In the genomic region with DNA sequence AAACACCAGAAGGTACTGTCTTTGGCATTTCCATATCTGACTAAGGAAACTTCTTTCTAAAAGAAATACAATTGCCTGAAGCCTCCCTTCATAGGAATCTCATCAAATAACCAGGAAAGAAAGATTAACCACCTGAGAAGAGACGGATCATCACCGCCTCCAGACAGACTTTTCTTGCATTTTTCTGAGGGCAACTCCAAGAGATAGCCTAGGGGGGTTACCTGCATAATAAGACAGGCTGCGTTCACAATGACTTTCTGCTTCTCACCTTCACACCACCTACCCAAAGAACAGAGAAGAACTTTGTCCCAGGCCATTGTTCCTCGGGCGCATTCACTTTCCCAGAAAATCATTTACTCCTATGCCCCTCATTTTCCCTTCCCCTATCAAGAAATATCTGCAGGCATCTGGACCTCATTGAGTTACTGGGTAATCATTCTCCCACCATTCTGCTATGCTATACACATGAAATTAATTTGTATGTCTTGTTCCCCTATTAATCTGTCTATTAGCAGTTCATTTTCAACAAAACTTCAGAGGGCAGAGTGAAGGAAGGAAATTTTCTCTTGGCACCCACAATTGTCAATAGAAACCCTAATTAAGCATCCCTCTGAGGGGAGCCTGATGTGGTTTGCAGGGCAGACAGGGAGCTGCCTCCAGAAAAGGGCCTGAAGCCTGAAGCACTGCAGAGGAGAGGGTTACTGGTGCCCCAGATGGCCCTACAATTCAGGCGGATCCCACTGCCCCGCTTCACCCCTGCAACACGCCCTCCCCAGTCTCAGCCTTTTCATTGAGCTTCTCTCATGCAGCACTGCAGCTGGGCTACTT, we compare ENCODE assay signal across 26 cellular contexts. TPM values are rescaled to one million over a fixed set of nuclear protein-coding genes. Genes with fewer than 3 reads are reported as not detected.
"Had no signal": no experiment of that assay in that cellular context is flagged by ENCODE, and none has a peak within 500 bp of the region (broad histone marks: within the 10 kb centered on the region; RNA-seq: fewer than 3 reads in every experiment).

No MANE protein-coding gene starts in this region.

- H3K4me3 ChIP-seq: ascending aorta, cardiac muscle cell, K562 had no signal

- H3K9me3 ChIP-seq: ascending aorta had no signal

- H3K4me3 Mint-ChIP-seq: activated CD4-positive, alpha-beta T cell treated with anti-CD3 and anti-CD28 coated beads, Interleukin-2, amount 10 ng/mL, durations not matched to agents 24 days and 14 days; activated CD8-positive, alpha-beta T cell treated with anti-CD3 and anti-CD28 coated beads, Interleukin-2, amount 10 ng/mL, durations not matched to agents 7 days and 5 days; activated naive CD4-positive, alpha-beta T cell treated with anti-CD3 and anti-CD28 coated beads, Interleukin-2, amount 50 U/mL, for 24 hours; activated naive CD8-positive, alpha-beta T cell treated with anti-CD3 and anti-CD28 coated beads, Interleukin-2, amount 10 ng/mL, durations not matched to agents 7 days and 5 days; activated T-cell treated with anti-CD3 and anti-CD28 coated beads, Interleukin-2, amount 50 U/mL, for 24 hours; T-helper 1 cell treated with Interleukin-12 subunit alpha and Interleukin-12 subunit beta and Interleukin-4 antibody, amounts not matched to agents 30 μg/mL and 1 μg/mL, for 36 hours; T-helper 2 cell treated with Interferon-gamma antibody and Interleukin-4, amounts not matched to agents 5 μg/mL and 100 μg/mL, for 36 hours had no signal

- ATAC-seq: activated CD8-positive, alpha-beta T cell treated with anti-CD3 and anti-CD28 coated beads, Interleukin-2, amount 10 ng/mL, durations not matched to agents 7 days and 5 days; K562 had no signal

- H3K36me3 ChIP-seq: ascending aorta, cardiac muscle cell had no signal

- H3K36me3 Mint-ChIP-seq: activated naive CD4-positive, alpha-beta T cell treated with anti-CD3 and anti-CD28 coated beads, Interleukin-2, amount 50 U/mL, for 24 hours; activated naive CD8-positive, alpha-beta T cell treated with anti-CD3 and anti-CD28 coated beads, Interleukin-2, amount 10 ng/mL, durations not matched to agents 7 days and 5 days had no signal

- H3K9me3 Mint-ChIP-seq: activated CD4-positive, alpha-beta T cell treated with anti-CD3 and anti-CD28 coated beads, Interleukin-2, amount 10 ng/mL, durations not matched to agents 24 days and 14 days; activated naive CD4-positive, alpha-beta T cell treated with anti-CD3 and anti-CD28 coated beads, Interleukin-2, amount 50 U/mL, for 24 hours; activated naive CD8-positive, alpha-beta T cell treated with anti-CD3 and anti-CD28 coated beads, Interleukin-2, amount 10 ng/mL, durations not matched to agents 7 days and 5 days; activated T-cell treated with anti-CD3 and anti-CD28 coated beads, Interleukin-2, amount 50 U/mL, for 24 hours; activated T-helper 2 cell treated with anti-CD3 and anti-CD28 coated beads, Interferon-gamma antibody, Interleukin-2, Interleukin-4, amounts not matched to agents 10 μg/mL and 5 μg/mL and 100 μg/mL, durations not matched to agents 14 hours and 24 hours and 36 hours; T-helper 1 cell treated with Interleukin-12 subunit alpha and Interleukin-12 subunit beta and Interleukin-4 antibody, amounts not matched to agents 30 μg/mL and 1 μg/mL, for 36 hours; T-helper 2 cell treated with Interferon-gamma antibody and Interleukin-4, amounts not matched to agents 5 μg/mL and 100 μg/mL, for 36 hours had no signal

- H3K27ac ChIP-seq: ascending aorta, cardiac muscle cell had no signal

- DNase-seq: activated CD4-positive, alpha-beta T cell treated with anti-CD3 and anti-CD28 coated beads, Interleukin-2, amount 10 ng/mL, durations not matched to agents 24 days and 14 days; activated CD4-positive, alpha-beta T cell treated with anti-CD3 and anti-CD28 coated beads, Interleukin-2, amount 50 U/mL, for 4 hours; activated CD8-positive, alpha-beta T cell treated with anti-CD3 and anti-CD28 coated beads, Interleukin-2, amount 10 ng/mL, durations not matched to agents 7 days and 5 days; activated gamma-delta T cell; activated naive CD4-positive, alpha-beta T cell treated with Interleukin-2 at 50 U/mL for 16 hours; activated naive CD8-positive, alpha-beta T cell treated with anti-CD3 and anti-CD28 coated beads, Interleukin-2, amount 10 ng/mL, durations not matched to agents 7 days and 5 days; activated T-cell treated with anti-CD3 and anti-CD28 coated beads, Interleukin-2, amount 50 U/mL, for 24 hours; amygdala; NCI-H146; NCI-H2029 treated with DMSO at 0.1 percent for 48 hours; NCI-H2107; NCI-H2171; NCI-H446; NCI-H510A treated with DMSO at 0.1 percent for 48 hours; NCI-H526 treated with DMSO at 0.1 percent for 48 hours; NCI-H774; OCI-M1; Right ventricle myocardium superior had no signal

- H3K4me1 ChIP-seq: ascending aorta had no signal

- H3K4me1 Mint-ChIP-seq: activated naive CD4-positive, alpha-beta T cell treated with anti-CD3 and anti-CD28 coated beads, Interleukin-2, amount 50 U/mL, for 24 hours had no signal

- H3K27me3 ChIP-seq: ascending aorta had no signal

- H3K27ac Mint-ChIP-seq: activated CD4-positive, alpha-beta T cell treated with anti-CD3 and anti-CD28 coated beads, Interleukin-2, amount 10 ng/mL, durations not matched to agents 24 days and 14 days; activated CD8-positive, alpha-beta T cell treated with anti-CD3 and anti-CD28 coated beads, Interleukin-2, amount 10 ng/mL, durations not matched to agents 7 days and 5 days; activated naive CD4-positive, alpha-beta T cell treated with anti-CD3 and anti-CD28 coated beads, Interleukin-2, amount 50 U/mL, for 24 hours; activated naive CD8-positive, alpha-beta T cell treated with anti-CD3 and anti-CD28 coated beads, Interleukin-2, amount 10 ng/mL, durations not matched to agents 7 days and 5 days; activated T-cell treated with anti-CD3 and anti-CD28 coated beads, Interleukin-2, amount 50 U/mL, for 24 hours; activated T-helper 2 cell treated with anti-CD3 and anti-CD28 coated beads, Interferon-gamma antibody, Interleukin-2, Interleukin-4, amounts not matched to agents 10 μg/mL and 5 μg/mL and 100 μg/mL, durations not matched to agents 14 hours and 24 hours and 36 hours; T-helper 1 cell treated with Interleukin-12 subunit alpha and Interleukin-12 subunit beta and Interleukin-4 antibody, amounts not matched to agents 30 μg/mL and 1 μg/mL, for 36 hours; T-helper 2 cell treated with Interferon-gamma antibody and Interleukin-4, amounts not matched to agents 5 μg/mL and 100 μg/mL, for 36 hours had no signal

RNA-seq across cellular contexts. Expression of a gene that starts 8.4 kb away (rescaled TPM):
- total RNA-seq: K562, MCF 10A had no signal
- polyA plus RNA-seq: K562 had no signal
